Comparison of ENCODE assay signal across 8 cellular contexts in genomic region chr2:121804340-121804739, GRCh38. TPM values are rescaled to one million over a fixed set of nuclear protein-coding genes. Genes with fewer than 3 reads are reported as not detected.
A peak's percentile ranks its signal among the peaks of the same experiment; 100 is the strongest.
DNase-seq lines count a peak whose midpoint lies in the region; ATAC-seq and TF ChIP-seq lines count a peak whose summit lies in the region.

No MANE protein-coding gene starts in this region.

- H3K9me2 ChIP-seq in OCI-LY1 (ENCODE audit: low read depth, low read length) = no peaks in the 10 kb centered on the region

- H3K4me1 Mint-ChIP-seq in naive B cell = peaks cover 9 to 21% (median 19%) of the 10 kb centered on the region in 3 donors

- H3K9me3 Mint-ChIP-seq in naive B cell = peaks cover 7 to 23% (median 13%) of the 10 kb centered on the region in 7 donors

- peak overlapping the region in 4 of 8 donors; percentile 14 to 72 (median 36) for H3K4me3 Mint-ChIP-seq in naive B cell

- H3K27ac Mint-ChIP-seq in naive B cell = peak overlapping the region in 5 of 6 donors; percentile 13 to 78 (median 44)

- WGBS in sigmoid colon, 2 donors = 14 to 28% methylated on average over 5 of the region's 5 CpGs

- peak overlapping the region; percentile 98 for H3K27ac ChIP-seq in OCI-LY1 (ENCODE audit: low read depth, low read length, poor library complexity, severe bottlenecking)
- no peak overlapping the region for H3K27ac ChIP-seq in sigmoid colon

- H3K9me3 ChIP-seq in OCI-LY1 (ENCODE audit: low read length) (peaks cover 5% of the 10 kb centered on the region), sigmoid colon (peaks cover 0 to 8% (median 3%) of the 10 kb centered on the region in 4 donors)

- peaks cover 0 to 10% of the 10 kb centered on the region in 2 donors for H3K36me3 Mint-ChIP-seq in naive B cell

- ATAC-seq in GM21423 (IDR thresholded peaks at IDR 0.05; ENCODE audit: unreplicated experiment) = peak; percentile 93
- peak; percentile 71 to 83 for ATAC-seq in naive B cell (ENCODE audit: low read depth in 2 of 2)

- H4K20me1 ChIP-seq in OCI-LY1 (ENCODE audit: insufficient read depth, low read length) = no peaks in the 10 kb centered on the region

- TF ChIP-seq CTCF in OCI-LY1 (IDR thresholded peaks at IDR 0.05; ENCODE audit: low read length) (no peak), sigmoid colon (IDR thresholded peaks at IDR 0.05) (no peak)

- H3K4me1 ChIP-seq in OCI-LY1 (ENCODE audit: insufficient read depth, low read length, severe bottlenecking) (peaks cover 42% of the 10 kb centered on the region), sigmoid colon (no peaks in the 10 kb centered on the region)

- H3K27me3 Mint-ChIP-seq in naive B cell = no peaks in the 10 kb centered on the region

- no peak for TF ChIP-seq EP300 in sigmoid colon (IDR thresholded peaks at IDR 0.05)

- intact Hi-C loops in sigmoid colon (cut with DNase I) = no loop called here

- peaks cover 7% of the 10 kb centered on the region; the same call in 1 of the 2 replicates for H3F3A ChIP-seq in OCI-LY1 (ENCODE audit: insufficient read depth, low read length)

- H3K36me3 ChIP-seq in OCI-LY1 (ENCODE audit: insufficient read depth, low read length) (no peaks in the 10 kb centered on the region; the same call in 1 of the 2 replicates), sigmoid colon (no peaks in the 10 kb centered on the region)

- H3K4me3 ChIP-seq in Jurkat, Clone E6-1 (ENCODE audit: low read length) = no peak overlapping the region
- H3K4me3 ChIP-seq in OCI-LY1 (ENCODE audit: low read depth, low read length, poor library complexity, severe bottlenecking) (peak overlapping the region; percentile 44), sigmoid colon (no peak overlapping the region)

- DNase-seq in COR-L47 (lab: John Stamatoyannopoulos, UW) = peak; percentile 66
- peak; percentile 31 for DNase-seq in Jurkat, Clone E6-1 (ENCODE audit: low read depth, low spot score)
- DNase-seq in naive B cell = peak; percentile 12
- DNase-seq in activated CD4-positive, alpha-beta T cell treated with anti-CD3 and anti-CD28 coated beads for 48 hours = no peak
- no peak for DNase-seq in sigmoid colon
- no peak for DNase-seq in activated CD4-positive, CD25-positive, alpha-beta regulatory T cell (lab: John Stamatoyannopoulos, UW)

- H3K9ac ChIP-seq in OCI-LY1 (ENCODE audit: low read length) = peak overlapping the region; percentile 63

- no peaks in the 10 kb centered on the region for H3K79me2 ChIP-seq in OCI-LY1 (ENCODE audit: insufficient read depth, low read length)

- H2AFZ ChIP-seq in OCI-LY1 (ENCODE audit: low read length) = no peak overlapping the region

- H3K27me3 ChIP-seq in OCI-LY1 (ENCODE audit: insufficient read depth, low read length) = no peaks in the 10 kb centered on the region
- no peaks in the 10 kb centered on the region for H3K27me3 ChIP-seq in sigmoid colon

- peak overlapping the region; percentile 77 for H3K4me2 ChIP-seq in OCI-LY1 (ENCODE audit: low read length)

- no peak for TF ChIP-seq POLR2A in sigmoid colon (IDR thresholded peaks at IDR 0.05)

RNA-seq across cellular contexts. Expression of gene TSN, which starts 48.9 kb away (rescaled TPM):
- 102 TPM for polyA plus RNA-seq in Jurkat, Clone E6-1 (2012; ENCODE audit: insufficient read depth, insufficient read length)
- polyA plus RNA-seq in naive B cell (ENCODE audit: low read depth in 6 of 6) (100 to 1,000 TPM in 1 of 6 donors, 10 to 100 TPM in 5; 81.3 to 116 (median 85.6) TPM), sigmoid colon (10 to 100 TPM; 15.6 to 37.0 (median 18.7) TPM)
- 10 to 100 TPM; 24.8 to 51.5 (median 42.0) TPM for total RNA-seq in sigmoid colon

Comparison
In these comparisons a context has a peak if more than half of its experiments do, and no peak if none do; other contexts are left out.
1. DNase-seq: peak in COR-L47 (single experiment), Jurkat, Clone E6-1 (single experiment) and naive B cell (single experiment); none in activated CD4-positive, alpha-beta T cell treated with anti-CD3 and anti-CD28 coated beads for 48 hours (single experiment), sigmoid colon (single experiment) and activated CD4-positive, CD25-positive, alpha-beta regulatory T cell (0 of 4).